21 cellular contexts compared by ENCODE assay signal in the genomic region with DNA sequence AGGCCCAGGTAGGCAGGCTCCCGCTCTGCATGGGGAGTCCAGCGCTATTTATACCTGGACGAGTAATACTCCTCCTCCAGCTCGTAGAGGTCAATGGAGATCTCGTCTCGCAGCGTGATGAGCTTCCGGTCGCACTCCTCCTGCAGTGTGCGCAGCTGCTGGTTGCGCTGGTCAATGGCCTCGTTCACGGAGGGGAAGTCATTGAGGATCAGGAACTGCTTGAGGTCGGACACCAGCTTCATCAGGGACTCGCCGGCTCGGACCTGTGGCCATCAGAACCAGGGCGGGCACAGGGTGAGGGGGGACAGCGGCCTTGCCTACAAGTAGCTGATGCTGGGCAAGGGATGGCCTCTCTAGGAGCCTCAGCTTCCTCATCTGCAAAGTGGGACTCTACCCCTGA. TPM values are rescaled to one million over a fixed set of nuclear protein-coding genes. Genes with fewer than 3 reads are reported as not detected.
DNase-seq lines count a peak whose midpoint lies in the region; ATAC-seq and TF ChIP-seq lines count a peak whose summit lies in the region.
"Had no signal": no experiment of that assay in that cellular context is flagged by ENCODE, and none has a peak within 500 bp of the region (broad histone marks: within the 10 kb centered on the region; RNA-seq: fewer than 3 reads in every experiment).

No MANE protein-coding gene starts in this region.

- no peaks in the 10 kb centered on the region for H3K9me3 Mint-ChIP-seq in dendritic cell treated with granulocyte-macrophage colony-stimulating factor and Interleukin-4, amounts not matched to agents 40 ng/mL and 50 ng/mL, for 4 days
- no peaks in the 10 kb centered on the region for H3K9me3 Mint-ChIP-seq in neural crest cell
- H3K9me3 Mint-ChIP-seq: CD4-positive, alpha-beta T cell; CD8-positive, alpha-beta memory T cell; GM23338 had no signal

- H3K4me3 ChIP-seq in BLaER1 (no peak overlapping the region), A673 (ENCODE audit: low read depth, low read length, poor library complexity, severe bottlenecking) (no peak overlapping the region)
- H3K4me3 ChIP-seq: A549, GM12878, GM23338 had no signal

- peaks cover 98% of the 10 kb centered on the region for H3K36me3 Mint-ChIP-seq in dendritic cell treated with granulocyte-macrophage colony-stimulating factor and Interleukin-4, amounts not matched to agents 40 ng/mL and 50 ng/mL, for 4 days (ENCODE audit: low read depth)
- H3K36me3 Mint-ChIP-seq in neural crest cell (ENCODE audit: low read depth), result peaks cover 21% of the 10 kb centered on the region

- DNase-seq in RWPE1 (ENCODE audit: low spot score), result no peak
- no peak for DNase-seq in neural crest cell (ENCODE audit: low read depth, low spot score)
- no peak for DNase-seq in effector CD8-positive, alpha-beta T cell (lab: John Stamatoyannopoulos, UW)
- DNase-seq in A673 (ENCODE audit: low spot score), result no peak
- no peak for DNase-seq in KG1 (lab: John Stamatoyannopoulos, UW)
- DNase-seq: 8988T; CD4-positive, alpha-beta T cell; CD8-positive, alpha-beta memory T cell; DMS 273 treated with DMSO at 0.1 percent for 48 hours; DMS79; EL; GDM1; H9 had no signal

- TF ChIP-seq CTCF in RWPE1 (conservative IDR thresholded peaks at IDR 0.05; ENCODE audit: low read depth), result no peak
- TF ChIP-seq CTCF in neural crest cell (conservative IDR thresholded peaks at IDR 0.05), result no peak
- no peak for TF ChIP-seq CTCF in A673 (conservative IDR thresholded peaks at IDR 0.05; ENCODE audit: low read depth, low read length)

- no peak overlapping the region for H3K4me2 ChIP-seq in BLaER1
- H3K4me2 ChIP-seq: A549, GM23338 had no signal

- H3K36me3 ChIP-seq in BLaER1 (peaks cover 77% of the 10 kb centered on the region), A673 (ENCODE audit: insufficient read depth, low read length, poor library complexity, severe bottlenecking) (peaks cover 73% of the 10 kb centered on the region)

- no peak for ATAC-seq in HG03439 (IDR thresholded peaks at IDR 0.05; ENCODE audit: unreplicated experiment)
- ATAC-seq: A549, GM12878, GM23338, HCT116 had no signal

- CTCF ChIA-PET in RWPE1 (lab: Yijun Ruan, JAX), result interaction anchor here (0.5 kb wide), 1 partner anchor 186 kb away, joined by 3 read pairs; no protein-coding TSS in a partner anchor
- CTCF ChIA-PET in A673 (lab: Charles Lee), result no interaction called here

- H3K27me3 Mint-ChIP-seq in dendritic cell treated with granulocyte-macrophage colony-stimulating factor and Interleukin-4, amounts not matched to agents 40 ng/mL and 50 ng/mL, for 4 days, result no peaks in the 10 kb centered on the region
- peaks cover 4% of the 10 kb centered on the region for H3K27me3 Mint-ChIP-seq in neural crest cell (ENCODE audit: low read depth)
- H3K27me3 Mint-ChIP-seq: CD4-positive, alpha-beta T cell had no signal

- H3K9me3 ChIP-seq in BLaER1 (no peaks in the 10 kb centered on the region), A673 (ENCODE audit: low read depth, low read length, poor library complexity, severe bottlenecking) (no peaks in the 10 kb centered on the region)
- H3K9me3 ChIP-seq: A549 had no signal

- no TSS peak for BruUV-seq in A673 (replicated peaks; lab: Mats Ljungman, UMichigan)

- H3K27me3 ChIP-seq in BLaER1, result no peaks in the 10 kb centered on the region
- no peaks in the 10 kb centered on the region for H3K27me3 ChIP-seq in A673 (replicated peaks; ENCODE audit: insufficient read depth, low read depth, low read length, poor library complexity)

- H3K9ac ChIP-seq in BLaER1, result peak overlapping the region; percentile 61; the same call in 1 of the 2 replicates

- peak overlapping the region; percentile 18 for H3K27ac Mint-ChIP-seq in dendritic cell treated with granulocyte-macrophage colony-stimulating factor and Interleukin-4, amounts not matched to agents 40 ng/mL and 50 ng/mL, for 4 days
- no peak overlapping the region for H3K27ac Mint-ChIP-seq in neural crest cell (ENCODE audit: unreplicated experiment)
- H3K27ac Mint-ChIP-seq: CD4-positive, alpha-beta T cell; CD8-positive, alpha-beta memory T cell; GM23338; H9 had no signal

- H3K4me3 Mint-ChIP-seq in dendritic cell treated with granulocyte-macrophage colony-stimulating factor and Interleukin-4, amounts not matched to agents 40 ng/mL and 50 ng/mL, for 4 days, result no peak overlapping the region
- H3K4me3 Mint-ChIP-seq in neural crest cell, result peak overlapping the region; percentile 31
- H3K4me3 Mint-ChIP-seq: CD14-positive monocyte; CD4-positive, alpha-beta T cell; GM23338 had no signal

- POLR2A ChIA-PET in RWPE1 (lab: Yijun Ruan, JAX; ENCODE audit: low non-redundant PET) (no interaction called here), A673 (lab: Charles Lee; ENCODE audit: low non-redundant PET) (no interaction called here)

- peaks cover 85% of the 10 kb centered on the region for H3K4me1 Mint-ChIP-seq in dendritic cell treated with granulocyte-macrophage colony-stimulating factor and Interleukin-4, amounts not matched to agents 40 ng/mL and 50 ng/mL, for 4 days (ENCODE audit: low read depth)
- H3K4me1 Mint-ChIP-seq in neural crest cell, result peaks cover 22% of the 10 kb centered on the region

- H3K27ac ChIP-seq in BLaER1 (0 out of 2 replicates have a peak overlapping the region, but pooled peaks have one; percentile 83), RWPE1 (peak overlapping the region; percentile 21; the same call in 1 of the 2 replicates), A673 (ENCODE audit: low read depth, low read length, poor library complexity, severe bottlenecking) (no peak overlapping the region)
- H3K27ac ChIP-seq: A549 had no signal

- H4K20me1 ChIP-seq in BLaER1, result peaks cover 47% of the 10 kb centered on the region

- H3K4me1 ChIP-seq in BLaER1 (peaks cover 65% of the 10 kb centered on the region), A673 (ENCODE audit: insufficient read depth, low read length, poor library complexity, severe bottlenecking) (peaks cover 8% of the 10 kb centered on the region)

- intact Hi-C loops in dendritic cell treated with granulocyte-macrophage colony-stimulating factor and Interleukin-4, amounts not matched to agents 40 ng/mL and 50 ng/mL, for 4 days (cut with micrococcal nuclease), result no loop called here
- intact Hi-C loops in A673 (cut with micrococcal nuclease; ENCODE audit: unreplicated experiment), result no loop called here

RNA-seq across cellular contexts. Expression of a gene that starts 3.9 kb away (rescaled TPM):
- 69.7 and 70.6 TPM in 2 replicates for total RNA-seq in neural crest cell
- 46.2 and 49.6 TPM in 2 replicates for total RNA-seq in A673 (2021)

RNA-seq across cellular contexts. Expression of a gene that starts 3.9 kb away (rescaled TPM):
- total RNA-seq in neural crest cell (2,746 and 2,748 TPM in 2 replicates), A673 (2021) (1,920 and 1,940 TPM in 2 replicates)

RNA-seq across cellular contexts. Expression of a gene that starts 8.1 kb away (rescaled TPM):
- 22.4 and 23.9 TPM in 2 replicates for total RNA-seq in neural crest cell
- 34.7 and 36.6 TPM in 2 replicates for total RNA-seq in A673 (2021)

RNA-seq across cellular contexts. Expression of a gene that starts 12.2 kb away (rescaled TPM):
- 32.0 and 32.1 TPM in 2 replicates for total RNA-seq in neural crest cell
- 41.6 and 53.3 TPM in 2 replicates for total RNA-seq in A673 (2021)

RNA-seq across cellular contexts. Expression of a gene that starts 12.3 kb away (rescaled TPM):
- total RNA-seq in neural crest cell (31.8 and 34.3 TPM in 2 replicates), A673 (2021) (35.0 and 42.0 TPM in 2 replicates)
